12 cellular contexts compared by ENCODE assay signal in the genomic region with DNA sequence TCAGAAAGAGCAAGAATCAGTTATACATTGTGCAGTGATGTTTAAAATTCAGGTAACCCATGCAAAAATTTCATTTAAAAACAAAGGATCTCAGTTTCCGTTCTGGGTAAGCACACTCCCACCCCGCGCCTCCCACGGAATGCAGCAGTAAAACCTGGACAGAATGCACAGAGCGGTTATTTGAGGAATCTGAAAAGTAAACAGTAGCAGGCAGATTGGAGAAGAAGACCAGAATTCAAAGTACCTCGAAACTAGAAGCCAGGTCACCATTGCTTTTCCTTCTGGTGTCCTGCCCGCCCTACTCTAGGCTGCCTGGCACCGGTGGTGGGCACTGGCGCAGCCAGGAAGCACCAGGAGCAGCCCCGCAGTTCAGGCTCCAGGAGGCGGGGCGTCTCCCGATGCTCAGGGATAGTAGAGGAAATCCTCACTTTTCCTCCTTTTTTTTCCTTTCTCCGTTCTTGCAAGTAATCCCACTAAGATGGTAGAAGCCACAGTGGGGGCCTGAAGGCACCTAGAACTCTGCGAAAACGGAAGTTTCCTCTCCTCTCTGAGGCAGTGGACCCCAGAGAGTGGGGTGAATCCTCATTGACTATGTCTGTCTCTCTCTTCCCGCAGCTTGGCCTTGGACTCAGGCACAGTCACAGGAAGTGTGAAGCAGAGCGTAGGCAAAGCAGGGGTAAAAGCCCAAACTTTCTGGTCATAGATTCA. TPM values are rescaled to one million over a fixed set of nuclear protein-coding genes. Genes with fewer than 3 reads are reported as not detected.
DNase-seq lines count a peak whose midpoint lies in the region; ATAC-seq lines count a peak whose summit lies in the region.
"Had no signal": no experiment of that assay in that cellular context is flagged by ENCODE, and none has a peak within 500 bp of the region (broad histone marks: within the 10 kb centered on the region; RNA-seq: fewer than 3 reads in every experiment).

No MANE protein-coding gene starts in this region.

- H3K27me3 Mint-ChIP-seq in activated CD4-positive, alpha-beta memory T cell treated with anti-CD3 and anti-CD28 coated beads, Interleukin-2, amount 10 ng/mL, durations not matched to agents 7 days and 5 days: peaks cover 14% of the 10 kb centered on the region

- H3K9me3 Mint-ChIP-seq in activated CD4-positive, alpha-beta memory T cell treated with anti-CD3 and anti-CD28 coated beads, Interleukin-2, amount 10 ng/mL, durations not matched to agents 7 days and 5 days: no peaks in the 10 kb centered on the region
- H3K9me3 Mint-ChIP-seq: activated T-cell treated with anti-CD3 and anti-CD28 coated beads, Interleukin-2, amount 50 U/mL, for 4 hours had no signal

- ATAC-seq in HG02642 (IDR thresholded peaks at IDR 0.05; ENCODE audit: poor library complexity, unreplicated experiment): no peak
- ATAC-seq: activated T-cell treated with anti-CD3 and anti-CD28 coated beads, Interleukin-2, amount 50 U/mL, for 4 hours had no signal

- H3K4me1 Mint-ChIP-seq in activated CD4-positive, alpha-beta memory T cell treated with anti-CD3 and anti-CD28 coated beads, Interleukin-2, amount 10 ng/mL, durations not matched to agents 7 days and 5 days: peaks cover 1% of the 10 kb centered on the region

- POLR2A ChIA-PET in activated CD4-positive, alpha-beta memory T cell treated with anti-CD3 and anti-CD28 coated beads, Interleukin-2, amount 10 ng/mL, durations not matched to agents 7 days and 5 days (lab: Charles Lee): no interaction called here

- CTCF ChIA-PET in activated CD4-positive, alpha-beta memory T cell treated with anti-CD3 and anti-CD28 coated beads, Interleukin-2, amount 10 ng/mL, durations not matched to agents 7 days and 5 days (lab: Charles Lee): no interaction called here

- no peak overlapping the region for H3K4me3 Mint-ChIP-seq in activated CD4-positive, alpha-beta memory T cell treated with anti-CD3 and anti-CD28 coated beads, Interleukin-2, amount 10 ng/mL, durations not matched to agents 7 days and 5 days
- H3K4me3 Mint-ChIP-seq: activated T-cell treated with anti-CD3 and anti-CD28 coated beads, Interleukin-2, amount 50 U/mL, for 4 hours had no signal

- H3K36me3 Mint-ChIP-seq in activated CD4-positive, alpha-beta memory T cell treated with anti-CD3 and anti-CD28 coated beads, Interleukin-2, amount 10 ng/mL, durations not matched to agents 7 days and 5 days (ENCODE audit: low read depth): no peaks in the 10 kb centered on the region

- DNase-seq in EH (ENCODE audit: low read depth): peak; percentile 68
- DNase-seq in amniotic epithelial cell (ENCODE audit: low read depth): peak; percentile 64
- DNase-seq in iris pigment epithelial cell (ENCODE audit: low read depth): peak; percentile 50
- DNase-seq in renal cortical epithelial cell (ENCODE audit: low read depth): peak; percentile 43
- no peak for DNase-seq in activated CD8-positive, alpha-beta memory T cell treated with anti-CD3 and anti-CD28 coated beads for 24 hours
- no peak for DNase-seq in DMS153 treated with DMSO at 0.1 percent for 48 hours (lab: John Stamatoyannopoulos, UW; ENCODE audit: unreplicated experiment)
- no peak for DNase-seq in activated CD4-positive, alpha-beta memory T cell treated with anti-CD3 and anti-CD28 coated beads, Interleukin-2, amount 10 ng/mL, durations not matched to agents 7 days and 5 days
- DNase-seq: activated T-cell treated with anti-CD3 and anti-CD28 coated beads, Interleukin-2, amount 50 U/mL, for 4 hours; NCI-H1048; SW 1271 had no signal

- H3K27ac Mint-ChIP-seq in activated CD4-positive, alpha-beta memory T cell treated with anti-CD3 and anti-CD28 coated beads, Interleukin-2, amount 10 ng/mL, durations not matched to agents 7 days and 5 days: no peak overlapping the region

RNA-seq across cellular contexts. Expression of a gene that starts 28.3 kb away (rescaled TPM):
- 0.10 TPM in 1 of 2 replicates, not detected in the other for total RNA-seq in renal cortical epithelial cell
- total RNA-seq in activated CD4-positive, alpha-beta memory T cell treated with anti-CD3 and anti-CD28 coated beads, Interleukin-2, amount 10 ng/mL, durations not matched to agents 7 days and 5 days: not detected
- total RNA-seq: activated T-cell treated with anti-CD3 and anti-CD28 coated beads, Interleukin-2, amount 50 U/mL, for 4 hours; glomerular endothelial cell had no signal

Comparison
In these comparisons a context has a peak if more than half of its experiments do, and no peak if none do; other contexts are left out.
1. DNase-seq: peak in EH (single experiment), amniotic epithelial cell (single experiment), iris pigment epithelial cell (single experiment) and renal cortical epithelial cell (single experiment); none in activated CD8-positive, alpha-beta memory T cell treated with anti-CD3 and anti-CD28 coated beads for 24 hours (single experiment), DMS153 treated with DMSO at 0.1 percent for 48 hours (single experiment) and activated CD4-positive, alpha-beta memory T cell treated with anti-CD3 and anti-CD28 coated beads, Interleukin-2, amount 10 ng/mL, durations not matched to agents 7 days and 5 days (single experiment).